In genomic region chr17:38750044-38750311, GRCh38 we compare ENCODE assay signal across 8 cellular contexts. TPM values are rescaled to one million over a fixed set of nuclear protein-coding genes. Genes with fewer than 3 reads are reported as not detected.
DNase-seq lines count a peak whose midpoint lies in the region; ATAC-seq and TF ChIP-seq lines count a peak whose summit lies in the region.

No MANE protein-coding gene starts in this region.

- H3K23ac ChIP-seq in mesenchymal stem cell (ENCODE audit: low read length in 2 of 2) = no peak overlapping the region

- peak overlapping the region in 1 of 2 experiments; percentile 82 for H3K18ac ChIP-seq in mesenchymal stem cell (ENCODE audit: low read depth in 1 of 2, low read length in 2 of 2)

- H3K27me3 Mint-ChIP-seq in activated naive CD4-positive, alpha-beta T cell treated with anti-CD3 and anti-CD28 coated beads, Interleukin-2, amount 50 U/mL, for 24 hours = peaks cover 16% of the 10 kb centered on the region

- intact Hi-C loops in posterior vena cava (cut with DNase I) = no loop called here

- no peak for TF ChIP-seq POLR2A in upper lobe of left lung (IDR thresholded peaks at IDR 0.05)

- TF ChIP-seq EP300 in upper lobe of left lung (IDR thresholded peaks at IDR 0.05) = no peak

- peaks cover 42% of the 10 kb centered on the region for H3K4me1 Mint-ChIP-seq in activated naive CD4-positive, alpha-beta T cell treated with anti-CD3 and anti-CD28 coated beads, Interleukin-2, amount 50 U/mL, for 24 hours

- H2BK5ac ChIP-seq in mesenchymal stem cell (ENCODE audit: low read depth, low read length, poor library complexity, severe bottlenecking) = no peak overlapping the region

- TF ChIP-seq CTCF in brain microvascular endothelial cell (IDR thresholded peaks at IDR 0.05; ENCODE audit: low read depth, low read length, missing control alignments) (no peak), upper lobe of left lung (IDR thresholded peaks at IDR 0.05) (no peak), GM20000 (IDR thresholded peaks at IDR 0.05; ENCODE audit: extremely low read depth, missing control alignments) (no peak)

- H3K27me3 ChIP-seq in brain microvascular endothelial cell (replicated peaks) (no peaks in the 10 kb centered on the region), mesenchymal stem cell (ENCODE audit: control insufficient read depth in 1 of 2, insufficient read depth in 1 of 2, low read length in 2 of 2) (no peaks in the 10 kb centered on the region), upper lobe of left lung (peaks cover 0 to 14% (median 2%) of the 10 kb centered on the region in 4 donors)

- no peak for ATAC-seq in activated naive CD4-positive, alpha-beta T cell treated with anti-CD3 and anti-CD28 coated beads, Interleukin-2, amount 50 U/mL, for 72 hours
- no peak for ATAC-seq in upper lobe of left lung (ENCODE audit: low FRiP score in 2 of 2)
- ATAC-seq in HG03095 (IDR thresholded peaks at IDR 0.05; ENCODE audit: unreplicated experiment) = no peak

- no peak overlapping the region for H2BK12ac ChIP-seq in mesenchymal stem cell (ENCODE audit: low read length in 2 of 2)

- no peak overlapping the region for H4K8ac ChIP-seq in mesenchymal stem cell (ENCODE audit: low read length)

- H4K91ac ChIP-seq in mesenchymal stem cell (ENCODE audit: low read length) = no peak overlapping the region

- H3K4me3 ChIP-seq in brain microvascular endothelial cell (ENCODE audit: low read depth, low read length) = peak overlapping the region; percentile 99
- H3K4me3 ChIP-seq in mesenchymal stem cell (ENCODE audit: insufficient read depth in 1 of 2, low read depth in 1 of 2, low read length in 2 of 2) = peak overlapping the region; percentile 61 to 88
- peak overlapping the region; percentile 46 to 86 (median 84) for H3K4me3 ChIP-seq in upper lobe of left lung

- no peak overlapping the region for H3K27ac Mint-ChIP-seq in activated naive CD4-positive, alpha-beta T cell treated with anti-CD3 and anti-CD28 coated beads, Interleukin-2, amount 50 U/mL, for 24 hours
- H3K27ac Mint-ChIP-seq in activated naive CD4-positive, alpha-beta T cell treated with anti-CD3 and anti-CD28 coated beads, Interleukin-2, amount 50 U/mL, for 72 hours = no peak overlapping the region

- H3K4me1 ChIP-seq in mesenchymal stem cell (ENCODE audit: control insufficient read depth, insufficient read depth, low read depth, low read length) (peaks cover 48% of the 10 kb centered on the region), upper lobe of left lung (peaks cover 61 to 83% (median 76%) of the 10 kb centered on the region in 4 donors)

- H2AK5ac ChIP-seq in mesenchymal stem cell (ENCODE audit: low read length, severe bottlenecking) = no peak overlapping the region

- no peak overlapping the region for H3K27ac ChIP-seq in brain microvascular endothelial cell
- H3K27ac ChIP-seq in mesenchymal stem cell (ENCODE audit: low read length, poor library complexity, severe bottlenecking) = no peak overlapping the region
- H3K27ac ChIP-seq in upper lobe of left lung = peak overlapping the region; percentile 89 to 95 (median 92)

- in situ Hi-C loops in brain microvascular endothelial cell (cut with HindIII; ENCODE audit: low pct_ligation_motif_present, low sequenced_read_pairs) = no loop called here

- H3K9ac ChIP-seq in mesenchymal stem cell (ENCODE audit: low read length) = peak overlapping the region; percentile 86

- H3K9me3 Mint-ChIP-seq in activated naive CD4-positive, alpha-beta T cell treated with anti-CD3 and anti-CD28 coated beads, Interleukin-2, amount 50 U/mL, for 24 hours = no peaks in the 10 kb centered on the region
- H3K9me3 Mint-ChIP-seq in activated naive CD4-positive, alpha-beta T cell treated with anti-CD3 and anti-CD28 coated beads, Interleukin-2, amount 50 U/mL, for 72 hours = no peaks in the 10 kb centered on the region

- H3K36me3 ChIP-seq in brain microvascular endothelial cell (replicated peaks) = peaks cover 10% of the 10 kb centered on the region
- peaks cover 15% of the 10 kb centered on the region in 2 experiments for H3K36me3 ChIP-seq in mesenchymal stem cell (ENCODE audit: control insufficient read depth in 1 of 2, insufficient read depth in 2 of 2, low read depth in 1 of 2, low read length in 2 of 2)
- peaks cover 0 to 7% (median 1%) of the 10 kb centered on the region in 4 donors for H3K36me3 ChIP-seq in upper lobe of left lung

- peaks cover 12% of the 10 kb centered on the region for H3K36me3 Mint-ChIP-seq in activated naive CD4-positive, alpha-beta T cell treated with anti-CD3 and anti-CD28 coated beads, Interleukin-2, amount 50 U/mL, for 24 hours
- peaks cover 23 to 28% of the 10 kb centered on the region in 2 donors for H3K36me3 Mint-ChIP-seq in activated naive CD4-positive, alpha-beta T cell treated with anti-CD3 and anti-CD28 coated beads, Interleukin-2, amount 50 U/mL, for 72 hours

- H2BK120ac ChIP-seq in mesenchymal stem cell (ENCODE audit: low read depth, low read length) = no peak overlapping the region

- no peak overlapping the region for H3K14ac ChIP-seq in mesenchymal stem cell (ENCODE audit: low read length in 2 of 2)

- H3K4me2 ChIP-seq in mesenchymal stem cell (ENCODE audit: low read length, poor library complexity, severe bottlenecking) = peak overlapping the region; percentile 97

- no peak overlapping the region for H2BK15ac ChIP-seq in mesenchymal stem cell (ENCODE audit: low read depth, poor library complexity, severe bottlenecking)

- H3K9me3 ChIP-seq in mesenchymal stem cell (ENCODE audit: control insufficient read depth, low read length) = no peaks in the 10 kb centered on the region
- no peaks in the 10 kb centered on the region for H3K9me3 ChIP-seq in upper lobe of left lung

- DNase-seq in activated naive CD4-positive, alpha-beta T cell treated with anti-CD3 and anti-CD28 coated beads, Interleukin-2, amount 50 U/mL, for 72 hours (ENCODE audit: low spot score in 2 of 2) = no peak
- DNase-seq in brain microvascular endothelial cell (no peak), mesenchymal stem cell (no peak), upper lobe of left lung (no peak), posterior vena cava (ENCODE audit: low spot score) (no peak), GM20000 (ENCODE audit: low spot score) (no peak)

- 2% methylated on average over 12 of the region's 12 CpGs for WGBS in mesenchymal stem cell
- 8 to 11% methylated on average over 6 to 12 of the region's 12 CpGs for WGBS in upper lobe of left lung, 2 donors

- peak overlapping the region; percentile 9 to 60 for H3K4ac ChIP-seq in mesenchymal stem cell (ENCODE audit: low read depth in 1 of 2, low read length in 2 of 2)

- H3K4me3 Mint-ChIP-seq in activated naive CD4-positive, alpha-beta T cell treated with anti-CD3 and anti-CD28 coated beads, Interleukin-2, amount 50 U/mL, for 24 hours = peak overlapping the region; percentile 98

- H2AFZ ChIP-seq in mesenchymal stem cell (ENCODE audit: low read depth, low read length) = peak overlapping the region; percentile 2

- H3K79me1 ChIP-seq in mesenchymal stem cell (replicated peaks; ENCODE audit: low read length, poor library complexity, severe bottlenecking) = peaks cover 8% of the 10 kb centered on the region

RNA-seq across cellular contexts. Expression of gene PCGF2, which starts 1.8 kb away (rescaled TPM):
- 1 to 10 TPM; 3.1 to 6.9 TPM for total RNA-seq in activated naive CD4-positive, alpha-beta T cell treated with anti-CD3 and anti-CD28 coated beads, Interleukin-2, amount 50 U/mL, for 72 hours
- 50.8 TPM for polyA plus RNA-seq in mesenchymal stem cell (2013, experiment 1 of 2)
- polyA plus RNA-seq in mesenchymal stem cell (2013, experiment 2 of 2) = 51.3 TPM
- 10 to 100 TPM; 14.6 to 51.7 (median 31.9) TPM for total RNA-seq in upper lobe of left lung
- total RNA-seq in posterior vena cava = 10 to 100 TPM; 51.3 to 53.9 TPM

RNA-seq across cellular contexts. Expression of gene PSMB3, which starts 2.6 kb away (rescaled TPM):
- 100 to 1,000 TPM; 339 to 405 TPM for total RNA-seq in activated naive CD4-positive, alpha-beta T cell treated with anti-CD3 and anti-CD28 coated beads, Interleukin-2, amount 50 U/mL, for 72 hours
- polyA plus RNA-seq in mesenchymal stem cell (2013, experiment 1 of 2) = 203 TPM
- 206 TPM for polyA plus RNA-seq in mesenchymal stem cell (2013, experiment 2 of 2)
- total RNA-seq in upper lobe of left lung = 100 to 1,000 TPM in 2 of 6 donors, 10 to 100 TPM in 4; 61.8 to 157 (median 79.2) TPM
- 100 to 1,000 TPM; 133 to 137 TPM for total RNA-seq in posterior vena cava

RNA-seq across cellular contexts. Expression of gene CISD3, which starts 19.8 kb away (rescaled TPM):
- 10 to 100 TPM; 32.7 to 40.7 TPM for total RNA-seq in activated naive CD4-positive, alpha-beta T cell treated with anti-CD3 and anti-CD28 coated beads, Interleukin-2, amount 50 U/mL, for 72 hours
- 18.8 TPM for polyA plus RNA-seq in mesenchymal stem cell (2013, experiment 1 of 2)
- polyA plus RNA-seq in mesenchymal stem cell (2013, experiment 2 of 2) = 19.6 TPM
- total RNA-seq in upper lobe of left lung = 10 to 100 TPM in 4 of 6 donors, 1 to 10 TPM in 2; 6.3 to 49.7 (median 15.9) TPM
- 10 to 100 TPM; 24.7 to 27.4 TPM for total RNA-seq in posterior vena cava

RNA-seq across cellular contexts. Expression of gene MLLT6, which starts 44.9 kb away (rescaled TPM):
- total RNA-seq in activated naive CD4-positive, alpha-beta T cell treated with anti-CD3 and anti-CD28 coated beads, Interleukin-2, amount 50 U/mL, for 72 hours = 100 to 1,000 TPM; 204 to 288 TPM
- polyA plus RNA-seq in mesenchymal stem cell (2013, experiment 1 of 2) = 12.6 TPM
- 11.8 TPM for polyA plus RNA-seq in mesenchymal stem cell (2013, experiment 2 of 2)
- 100 to 1,000 TPM in 4 of 6 donors, 10 to 100 TPM in 2; 69.2 to 305 (median 122) TPM for total RNA-seq in upper lobe of left lung
- 10 to 100 TPM; 79.7 to 82.4 TPM for total RNA-seq in posterior vena cava

RNA-seq across cellular contexts. Expression of gene PIP4K2B, which starts 49.4 kb away (rescaled TPM):
- total RNA-seq in activated naive CD4-positive, alpha-beta T cell treated with anti-CD3 and anti-CD28 coated beads, Interleukin-2, amount 50 U/mL, for 72 hours = 10 to 100 TPM; 38.4 to 45.5 TPM
- 32.6 TPM for polyA plus RNA-seq in mesenchymal stem cell (2013, experiment 1 of 2)
- 29.2 TPM for polyA plus RNA-seq in mesenchymal stem cell (2013, experiment 2 of 2)
- total RNA-seq in upper lobe of left lung (10 to 100 TPM; 36.3 to 67.1 (median 38.8) TPM), posterior vena cava (10 to 100 TPM; 38.7 to 45.7 TPM)

Comparison
In these comparisons a context has a peak if more than half of its experiments do, and no peak if none do; other contexts are left out.
1. H3K27ac ChIP-seq: peak in upper lobe of left lung (4 of 4); none in brain microvascular endothelial cell (single experiment) and mesenchymal stem cell (single experiment).
2. Peak in every context shown above with its lines, with median percentiles within 50 percentile points of each other: H3K4me3 ChIP-seq.